In genomic region chrX:39309018-39309620, GRCh38 we compare ENCODE assay signal across 8 cellular contexts.
DNase-seq lines count a peak whose midpoint lies in the region; ATAC-seq and TF ChIP-seq lines count a peak whose summit lies in the region.

No MANE protein-coding gene starts in this region.

- ATAC-seq in GM21825 (IDR thresholded peaks at IDR 0.05; ENCODE audit: unreplicated experiment), result no peak

- no peak overlapping the region for H3K4me3 ChIP-seq in astrocyte of the spinal cord (ENCODE audit: low read depth, low read length)

- TF ChIP-seq CTCF in astrocyte of the spinal cord (IDR thresholded peaks at IDR 0.05; ENCODE audit: low read depth, low read length), result no peak

- in situ Hi-C loops in astrocyte of the spinal cord (cut with HindIII; ENCODE audit: low sequenced_read_pairs), result no loop called here

- DNase-seq in COLO829 (ENCODE audit: low spot score) (peak; percentile 58), RPMI8226 (peak; percentile 40), astrocyte of the spinal cord (ENCODE audit: low read depth, low spot score) (peak; percentile 19), pulmonary artery endothelial cell (ENCODE audit: low read depth, low spot score) (peak; percentile 64), DMS 273 treated with DMSO at 0.1 percent for 48 hours (lab: John Stamatoyannopoulos, UW) (no peak), GM03348 (ENCODE audit: low spot score) (no peak), T1000 (lab: John Stamatoyannopoulos, UW) (no peak)

Comparison
In these comparisons a context has a peak if more than half of its experiments do, and no peak if none do; other contexts are left out.
1. DNase-seq: peak in COLO829 (single experiment), RPMI8226 (single experiment), astrocyte of the spinal cord (single experiment) and pulmonary artery endothelial cell (single experiment); none in DMS 273 treated with DMSO at 0.1 percent for 48 hours (single experiment), GM03348 (single experiment) and T1000 (single experiment).